ENCODE assay signal across 8 cellular contexts in genomic region chr9:113409481-113409880, GRCh38. TPM values are rescaled to one million over a fixed set of nuclear protein-coding genes. Genes with fewer than 3 reads are reported as not detected.
DNase-seq lines count a peak whose midpoint lies in the region; ATAC-seq and TF ChIP-seq lines count a peak whose summit lies in the region.

No MANE protein-coding gene starts in this region.

- ATAC-seq in HG03159 (IDR thresholded peaks at IDR 0.05; ENCODE audit: unreplicated experiment) (no peak), HG02763 (IDR thresholded peaks at IDR 0.05; ENCODE audit: unreplicated experiment) (no peak)

- no peak overlapping the region for H2BK12ac ChIP-seq in trophoblast cell (ENCODE audit: low read length)

- WGBS in esophagus, 2 donors: 28 to 30% methylated on average over 10 of the region's 10 CpGs
- WGBS in trophoblast cell (ENCODE audit: extremely low coverage, insufficient coverage, insufficient read length): no CpG with 5 or more reads among the region's 10 CpGs

- H3K4me1 ChIP-seq in Peyer's patch (peaks cover 0 to 20% (median 5%) of the 10 kb centered on the region in 4 donors), esophagus (ENCODE audit: control insufficient read depth in 2 of 2, insufficient read depth in 2 of 2, low read length in 1 of 2) (peaks cover 0 to 4% of the 10 kb centered on the region in 2 donors), trophoblast cell (ENCODE audit: control insufficient read depth in 1 of 2, insufficient read depth in 2 of 2, low read length in 2 of 2) (peaks cover 3 to 4% of the 10 kb centered on the region in 2 experiments)

- no peak overlapping the region for H4K91ac ChIP-seq in trophoblast cell (ENCODE audit: low read depth, low read length)

- peak overlapping the region; percentile 39 for H4K8ac ChIP-seq in trophoblast cell (ENCODE audit: low read depth, low read length)

- H2AFZ ChIP-seq in trophoblast cell (ENCODE audit: insufficient read depth, low read length, poor library complexity): no peak overlapping the region

- H3K36me3 ChIP-seq in Peyer's patch: peaks cover 0 to 15% (median 0%) of the 10 kb centered on the region in 3 donors
- peaks cover 0 to 6% of the 10 kb centered on the region in 2 donors for H3K36me3 ChIP-seq in esophagus (ENCODE audit: control insufficient read depth in 2 of 2, insufficient read depth in 2 of 2, low read length in 1 of 2)
- peaks cover 4 to 18% of the 10 kb centered on the region in 2 experiments for H3K36me3 ChIP-seq in trophoblast cell (ENCODE audit: control insufficient read depth in 1 of 2, insufficient read depth in 2 of 2, low read length in 2 of 2)

- TF ChIP-seq CTCF in Peyer's patch (IDR thresholded peaks at IDR 0.05): no peak

- H2BK120ac ChIP-seq in trophoblast cell (ENCODE audit: insufficient read depth, low read length, poor library complexity): no peak overlapping the region

- H3K4ac ChIP-seq in trophoblast cell (ENCODE audit: low read depth, low read length): peak overlapping the region; percentile 67

- no peak for TF ChIP-seq POLR2A in Peyer's patch (IDR thresholded peaks at IDR 0.05)

- DNase-seq in ELR (ENCODE audit: low read depth) (peak; percentile 36), Peyer's patch (no peak), trophoblast cell (no peak), SK-N-DZ (ENCODE audit: low spot score) (no peak), head of caudate nucleus (no peak)

- H3K27me3 ChIP-seq in Peyer's patch (no peaks in the 10 kb centered on the region), esophagus (ENCODE audit: control insufficient read depth in 1 of 2, insufficient read depth in 2 of 2, low read length in 2 of 2) (no peaks in the 10 kb centered on the region), trophoblast cell (ENCODE audit: insufficient read depth, low read length) (no peaks in the 10 kb centered on the region)

- H3K4me3 ChIP-seq in Peyer's patch: peak overlapping the region; percentile 67 to 90 (median 82)
- peak overlapping the region; percentile 72 to 83 for H3K4me3 ChIP-seq in esophagus (ENCODE audit: low read depth in 1 of 2, low read length in 2 of 2)
- peak overlapping the region; percentile 86 for H3K4me3 ChIP-seq in trophoblast cell (ENCODE audit: low read depth, low read length)

- no peak overlapping the region for H4K12ac ChIP-seq in trophoblast cell (ENCODE audit: low read depth, low read length)

- no peak overlapping the region for H2BK5ac ChIP-seq in trophoblast cell (ENCODE audit: low read depth, low read length, poor library complexity)

- no peak overlapping the region for H3K23ac ChIP-seq in trophoblast cell (ENCODE audit: low read length)

- H3K18ac ChIP-seq in trophoblast cell (ENCODE audit: low read length): no peak overlapping the region

- peak overlapping the region; percentile 90 for H3K9ac ChIP-seq in trophoblast cell (ENCODE audit: low read length)

- H3K27ac ChIP-seq in Peyer's patch: peak overlapping the region; percentile 92 to 97 (median 95)
- peak overlapping the region; percentile 3 to 34 for H3K27ac ChIP-seq in esophagus (ENCODE audit: low read depth in 2 of 2, low read length in 1 of 2)
- no peak overlapping the region for H3K27ac ChIP-seq in trophoblast cell (ENCODE audit: low read depth, low read length)

- no peak overlapping the region for H3K14ac ChIP-seq in trophoblast cell (ENCODE audit: low read length)

- H2AK5ac ChIP-seq in trophoblast cell (ENCODE audit: low read length): no peak overlapping the region

- intact Hi-C loops in head of caudate nucleus (cut with DNase I): loop anchor here (10.0 kb wide), 2 partner anchors 255 to 355 kb away; partner anchors contain the start of genes SLC31A2 and ZFP37

- H3K79me2 ChIP-seq in trophoblast cell (ENCODE audit: control insufficient read depth, insufficient read depth, low read length, poor library complexity): peaks cover 10% of the 10 kb centered on the region

- peak overlapping the region; percentile 98 for H3K4me2 ChIP-seq in trophoblast cell (ENCODE audit: low read length)

- peaks cover 6% of the 10 kb centered on the region for H3K79me1 ChIP-seq in trophoblast cell (ENCODE audit: low read length)

- no peaks in the 10 kb centered on the region for H3K9me3 ChIP-seq in Peyer's patch
- H3K9me3 ChIP-seq in esophagus (ENCODE audit: control insufficient read depth in 2 of 2, insufficient read depth in 1 of 2, low read depth in 1 of 2, low read length in 1 of 2): no peaks in the 10 kb centered on the region
- H3K9me3 ChIP-seq in trophoblast cell (ENCODE audit: insufficient read depth, low read depth, low read length): no peaks in the 10 kb centered on the region

RNA-seq across cellular contexts. Expression of gene POLE3, which starts 1.0 kb away (rescaled TPM):
- total RNA-seq in Peyer's patch: 10 to 100 TPM; 13.8 to 56.9 (median 16.4) TPM
- 10 to 100 TPM; 17.4 to 38.9 TPM for polyA plus RNA-seq in esophagus
- polyA plus RNA-seq in trophoblast cell (2013): 36.7 and 38.0 TPM in 2 replicates
- polyA plus RNA-seq in SK-N-DZ (2014; cell fraction: cytosol; rRNA removed): 165 and 180 TPM in 2 replicates
- polyA plus RNA-seq in SK-N-DZ (2014; cell fraction: nucleus; rRNA removed): 87.9 and 89.6 TPM in 2 replicates

RNA-seq across cellular contexts. Expression of gene C9orf43, which starts 1.1 kb away (rescaled TPM):
- total RNA-seq in Peyer's patch: 1 to 10 TPM in 3 of 4 donors, not detected in 1; 1.1 to 5.0 (median 1.2) TPM
- under 1 TPM; 0.20 to 0.33 TPM for polyA plus RNA-seq in esophagus
- polyA plus RNA-seq in trophoblast cell (2013): 0.36 and 0.41 TPM in 2 replicates
- 0.06 TPM in 1 of 2 replicates, not detected in the other for polyA plus RNA-seq in SK-N-DZ (2014; cell fraction: cytosol; rRNA removed)
- 1.9 TPM in 1 of 2 replicates, not detected in the other for polyA plus RNA-seq in SK-N-DZ (2014; cell fraction: nucleus; rRNA removed)

RNA-seq across cellular contexts. Expression of gene ALAD, which starts 8.4 kb away (rescaled TPM):
- 10 to 100 TPM; 44.6 to 81.4 (median 62.2) TPM for total RNA-seq in Peyer's patch
- polyA plus RNA-seq in esophagus: 10 to 100 TPM; 38.4 TPM
- 34.6 and 36.2 TPM in 2 replicates for polyA plus RNA-seq in trophoblast cell (2013)
- 10.1 and 11.0 TPM in 2 replicates for polyA plus RNA-seq in SK-N-DZ (2014; cell fraction: cytosol; rRNA removed)
- 35.8 and 52.0 TPM in 2 replicates for polyA plus RNA-seq in SK-N-DZ (2014; cell fraction: nucleus; rRNA removed)

RNA-seq across cellular contexts. Expression of gene HDHD3, which starts 32.7 kb away (rescaled TPM):
- total RNA-seq in Peyer's patch: 100 to 1,000 TPM in 3 of 4 donors, 10 to 100 TPM in 1; 56.1 to 258 (median 237) TPM
- 10 to 100 TPM; 43.7 to 46.6 TPM for polyA plus RNA-seq in esophagus
- polyA plus RNA-seq in trophoblast cell (2013): 31.3 and 34.8 TPM in 2 replicates
- polyA plus RNA-seq in SK-N-DZ (2014; cell fraction: cytosol; rRNA removed): 12.1 and 19.5 TPM in 2 replicates
- polyA plus RNA-seq in SK-N-DZ (2014; cell fraction: nucleus; rRNA removed): 14.1 and 19.6 TPM in 2 replicates

RNA-seq across cellular contexts. Expression of gene RGS3, which starts 54.0 kb away (rescaled TPM):
- 100 to 1,000 TPM in 2 of 4 donors, 10 to 100 TPM in 2; 55.3 to 113 (median 88.6) TPM for total RNA-seq in Peyer's patch
- polyA plus RNA-seq in esophagus: 10 to 100 TPM in 1 of 2 donors, 1 to 10 TPM in 1; 9.1 to 10.2 TPM
- polyA plus RNA-seq in trophoblast cell (2013): 97.8 and 100 TPM in 2 replicates
- polyA plus RNA-seq in SK-N-DZ (2014; cell fraction: cytosol; rRNA removed): 25.0 and 38.8 TPM in 2 replicates
- 42.0 and 45.4 TPM in 2 replicates for polyA plus RNA-seq in SK-N-DZ (2014; cell fraction: nucleus; rRNA removed)
